Comparison of ENCODE assay signal across 19 cellular contexts in the genomic region with DNA sequence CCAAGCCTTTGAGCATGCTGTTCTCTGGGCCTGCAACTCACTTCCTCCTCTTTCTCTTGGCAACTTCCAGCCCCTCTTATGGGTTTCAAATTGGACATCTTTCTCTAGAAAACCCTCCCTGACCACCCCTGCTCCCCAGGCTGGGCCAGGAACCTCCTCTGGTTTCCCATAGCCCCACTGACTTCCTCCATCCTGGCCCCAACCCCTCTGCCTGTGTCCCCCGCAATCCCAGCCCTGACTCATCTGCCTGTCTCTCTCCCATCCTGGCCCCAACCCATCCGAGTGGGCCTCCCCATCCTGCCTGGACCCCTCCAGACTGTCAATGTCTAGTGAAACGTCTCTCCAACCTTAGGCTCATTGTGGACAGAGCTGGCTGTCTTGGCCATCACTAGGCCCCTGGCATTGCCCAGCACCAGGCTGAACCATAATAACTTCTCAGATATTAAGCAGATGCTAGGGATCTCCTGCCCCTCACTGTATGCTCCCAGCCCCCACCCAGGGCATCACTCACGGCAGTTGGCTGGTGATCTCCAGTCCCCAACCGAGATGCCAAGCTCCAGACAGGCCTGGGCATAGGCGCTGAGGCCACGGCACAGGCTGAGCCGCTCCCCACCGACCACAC. TPM values are rescaled to one million over a fixed set of nuclear protein-coding genes. Genes with fewer than 3 reads are reported as not detected.
DNase-seq lines count a peak whose midpoint lies in the region; ATAC-seq, FAIRE-seq and TF ChIP-seq lines count a peak whose summit lies in the region.
"Had no signal": no experiment of that assay in that cellular context is flagged by ENCODE, and none has a peak within 500 bp of the region (broad histone marks: within the 10 kb centered on the region; RNA-seq: fewer than 3 reads in every experiment).

No MANE protein-coding gene starts in this region.

- no peak for DNase-seq in activated naive CD8-positive, alpha-beta T cell treated with anti-CD3 and anti-CD28 coated beads for 36 hours
- no peak for DNase-seq in H1 (ENCODE audit: low read depth in 1 of 2, low spot score in 2 of 2)
- DNase-seq in neuronal stem cell (ENCODE audit: low spot score), result no peak
- DNase-seq in stimulated activated CD4-positive, alpha-beta T cell treated with anti-CD3 and anti-CD28 coated beads, Interleukin-4, amount 100 ng/mL, for 1 hour, result no peak
- no peak for DNase-seq in C1 segment of cervical spinal cord (lab: John Stamatoyannopoulos, UW)
- no peak for DNase-seq in sciatic nerve (ENCODE audit: low spot score)
- DNase-seq: GDM1, GOT3, KG1, NCI-H1436, NCI-H2081, NCI-H510A, NCI-H82, PC-9 had no signal

- no peak overlapping the region for H2BK15ac ChIP-seq in H1 (ENCODE audit: low read length)
- peak overlapping the region; percentile 85 for H2BK15ac ChIP-seq in neuronal stem cell (ENCODE audit: low read length)

- H4K8ac ChIP-seq in H1 (ENCODE audit: extremely low read depth, insufficient read depth, low read length) (no peak overlapping the region), neuronal stem cell (ENCODE audit: low read depth, low read length) (no peak overlapping the region)

- no peak for TF ChIP-seq RAD21 in H1 (IDR thresholded peaks at IDR 0.05 in 1 of 2, conservative IDR thresholded peaks at IDR 0.05 in 1 of 2; ENCODE audit: low read depth in 2 of 2, low read length in 2 of 2)

- H3K23me2 ChIP-seq in H1 (ENCODE audit: low read depth, low read length), result 0 out of 2 replicates have a peak, but pooled peaks cover 2% of the 10 kb centered on the region

- TF ChIP-seq EP300 in H1 (IDR thresholded peaks at IDR 0.05; ENCODE audit: borderline replicate concordance in 1 of 2, low read depth in 2 of 2, low read length in 2 of 2), result no peak

- no peak overlapping the region for H2AK5ac ChIP-seq in H1 (ENCODE audit: low read depth, low read length)
- no peak overlapping the region for H2AK5ac ChIP-seq in neuronal stem cell (ENCODE audit: low read depth, low read length)

- H3K23ac ChIP-seq in H1 (ENCODE audit: insufficient read length) (no peak overlapping the region), neuronal stem cell (ENCODE audit: low read depth, low read length, poor library complexity) (no peak overlapping the region)

- H3K79me1 ChIP-seq in H1 (ENCODE audit: low read depth, low read length), result no peaks in the 10 kb centered on the region
- H3K79me1 ChIP-seq in neuronal stem cell (ENCODE audit: low read depth, low read length), result peaks cover 4% of the 10 kb centered on the region

- CTCF ChIA-PET in H1 (lab: Charles Lee; ENCODE audit: partially characterized antibody), result interaction anchor here (0.6 kb wide), 1 partner anchor 239 kb away, joined by 3 read pairs; no protein-coding TSS in a partner anchor

- H3K9me3 ChIP-seq in H1 (ENCODE audit: insufficient read depth in 2 of 2, low read depth in 1 of 2, low read length in 1 of 2) (no peaks in the 10 kb centered on the region), neuronal stem cell (replicated peaks in 1 of 2; ENCODE audit: control insufficient read depth in 2 of 2, insufficient read depth in 1 of 2, low read depth in 1 of 2, low read length in 2 of 2) (no peaks in the 10 kb centered on the region)
- H3K9me3 ChIP-seq: A549 had no signal

- H4K5ac ChIP-seq in H1 (ENCODE audit: insufficient read length, low read depth, low read length), result no peak overlapping the region

- H3K56ac ChIP-seq in H1 (replicated peaks; ENCODE audit: insufficient read length, low read depth, low read length), result no peak overlapping the region

- H3K27ac ChIP-seq in H1 (ENCODE audit: low read depth, low read length) (no peak overlapping the region), neuronal stem cell (replicated peaks; ENCODE audit: low read length) (no peak overlapping the region)
- H3K27ac ChIP-seq: BLaER1 treated with 17β-estradiol and CSF1 and Interleukin-3, amounts not matched to agents 10 nM and 100 nM; PC-9 had no signal

- no peaks in the 10 kb centered on the region for H3K27me3 ChIP-seq in H1 (replicated peaks in 1 of 4; ENCODE audit: control insufficient read depth in 3 of 4, extremely low read depth in 1 of 4, insufficient read depth in 3 of 4, low read length in 3 of 4)
- no peaks in the 10 kb centered on the region for H3K27me3 ChIP-seq in neuronal stem cell (ENCODE audit: control insufficient read depth in 3 of 3, insufficient read depth in 3 of 3, low read depth in 1 of 3, low read length in 3 of 3)
- H3K27me3 ChIP-seq: BLaER1 treated with 17β-estradiol and CSF1 and Interleukin-3, amounts not matched to agents 10 nM and 100 nM had no signal

- peaks cover 12% of the 10 kb centered on the region for H3K36me3 Mint-ChIP-seq in activated naive CD8-positive, alpha-beta T cell
- peaks cover 18% of the 10 kb centered on the region for H3K36me3 Mint-ChIP-seq in activated naive CD8-positive, alpha-beta T cell treated with anti-CD3 and anti-CD28 coated beads for 36 hours

- H2AFZ ChIP-seq in H1 (ENCODE audit: low read length) (no peak overlapping the region), neuronal stem cell (ENCODE audit: low read length) (no peak overlapping the region)
- H2AFZ ChIP-seq: PC-9 had no signal

- H3K27me3 Mint-ChIP-seq in activated naive CD8-positive, alpha-beta T cell, result no peaks in the 10 kb centered on the region
- no peaks in the 10 kb centered on the region for H3K27me3 Mint-ChIP-seq in activated naive CD8-positive, alpha-beta T cell treated with anti-CD3 and anti-CD28 coated beads for 36 hours

- no peak overlapping the region for H3K4me3 Mint-ChIP-seq in activated naive CD8-positive, alpha-beta T cell
- no peak overlapping the region for H3K4me3 Mint-ChIP-seq in activated naive CD8-positive, alpha-beta T cell treated with anti-CD3 and anti-CD28 coated beads for 36 hours

- H3K9me3 Mint-ChIP-seq in activated naive CD8-positive, alpha-beta T cell (ENCODE audit: low read depth), result no peaks in the 10 kb centered on the region
- no peaks in the 10 kb centered on the region for H3K9me3 Mint-ChIP-seq in activated naive CD8-positive, alpha-beta T cell treated with anti-CD3 and anti-CD28 coated beads for 36 hours

- peaks cover 23% of the 10 kb centered on the region for H3K4me1 Mint-ChIP-seq in activated naive CD8-positive, alpha-beta T cell (ENCODE audit: low read depth)
- H3K4me1 Mint-ChIP-seq in activated naive CD8-positive, alpha-beta T cell treated with anti-CD3 and anti-CD28 coated beads for 36 hours, result peaks cover 20% of the 10 kb centered on the region

- no peaks in the 10 kb centered on the region for H3K4me1 ChIP-seq in H1 (replicated peaks in 1 of 4; ENCODE audit: control insufficient read depth in 3 of 4, insufficient read depth in 4 of 4, low read length in 3 of 4)
- H3K4me1 ChIP-seq in neuronal stem cell (ENCODE audit: control insufficient read depth in 2 of 2, insufficient read depth in 1 of 2, low read depth in 1 of 2, low read length in 2 of 2), result no peaks in the 10 kb centered on the region

- H4K20me1 ChIP-seq in H1 (replicated peaks in 1 of 2; ENCODE audit: control insufficient read depth in 1 of 2, insufficient read depth in 2 of 2, low read length in 2 of 2), result no peaks in the 10 kb centered on the region

- H2BK12ac ChIP-seq in H1 (ENCODE audit: low read depth, low read length) (no peak overlapping the region), neuronal stem cell (ENCODE audit: low read length) (no peak overlapping the region)

- H3K4me3 ChIP-seq in H1 (ENCODE audit: extremely low read depth in 1 of 4, insufficient read depth in 2 of 4, low read depth in 3 of 4, low read length in 4 of 4) (no peak overlapping the region), neuronal stem cell (ENCODE audit: low read length in 2 of 2) (no peak overlapping the region)
- H3K4me3 ChIP-seq: A549; BLaER1 treated with 17β-estradiol and CSF1 and Interleukin-3, amounts not matched to agents 10 nM and 100 nM; GM12878; PC-9 had no signal

- ATAC-seq in HG03432 (IDR thresholded peaks at IDR 0.05; ENCODE audit: unreplicated experiment), result no peak
- ATAC-seq in sciatic nerve, result no peak
- ATAC-seq: GM12878 had no signal

- H2BK120ac ChIP-seq in H1 (replicated peaks; ENCODE audit: low read depth, low read length), result no peak overlapping the region
- H2BK120ac ChIP-seq in neuronal stem cell (ENCODE audit: low read depth, low read length), result no peak overlapping the region

- H3K4ac ChIP-seq in H1 (replicated peaks; ENCODE audit: insufficient read length, low read depth, low read length), result no peak overlapping the region
- no peak overlapping the region for H3K4ac ChIP-seq in neuronal stem cell (ENCODE audit: low read length)

- WGBS in H1 (ENCODE audit: extremely low coverage in 1 of 2, insufficient coverage in 1 of 2, insufficient read length in 1 of 2, insufficient replicate concordance in 2 of 2, low coverage in 1 of 2, low lambda C conversion rate in 2 of 2, missing lambda C conversion rate in 1 of 2), 2 experiments, result 90% methylated on average over 9 of the region's 9 CpGs; no CpG with 5 or more reads in 1 of the 2 experiments
- WGBS in neuronal stem cell (ENCODE audit: extremely low coverage in 2 of 2, insufficient read length in 2 of 2, insufficient replicate concordance in 1 of 2), 2 donors, result no CpG with 5 or more reads among the region's 9 CpGs

- H4K91ac ChIP-seq in H1 (replicated peaks; ENCODE audit: insufficient read length, low read length) (peak overlapping the region; percentile 27), neuronal stem cell (ENCODE audit: low read depth, low read length, poor library complexity) (no peak overlapping the region)

- H2BK5ac ChIP-seq in H1 (ENCODE audit: low read depth, low read length) (no peak overlapping the region), neuronal stem cell (ENCODE audit: low read length) (no peak overlapping the region)

- H3K36me3 ChIP-seq in H1 (ENCODE audit: control insufficient read depth in 2 of 4, insufficient read depth in 4 of 4, low read length in 3 of 4) (no peaks in the 10 kb centered on the region), neuronal stem cell (replicated peaks in 1 of 2; ENCODE audit: control insufficient read depth in 2 of 2, insufficient read depth in 2 of 2, low read length in 2 of 2) (no peaks in the 10 kb centered on the region)

- H3K4me2 ChIP-seq in H1 (ENCODE audit: insufficient read depth in 1 of 2, low read depth in 2 of 2, low read length in 2 of 2) (no peak overlapping the region), neuronal stem cell (ENCODE audit: insufficient read depth, low read length, poor library complexity, severe bottlenecking) (no peak overlapping the region)
- H3K4me2 ChIP-seq: A549, PC-9 had no signal

- H3K9ac ChIP-seq in H1 (replicated peaks in 1 of 4; ENCODE audit: extremely low read depth in 1 of 4, low read depth in 3 of 4, low read length in 3 of 4) (no peak overlapping the region), neuronal stem cell (ENCODE audit: low read depth, low read length, poor library complexity) (peak overlapping the region; percentile 60)
- H3K9ac ChIP-seq: BLaER1 treated with 17β-estradiol and CSF1 and Interleukin-3, amounts not matched to agents 10 nM and 100 nM had no signal

- no peak for TF ChIP-seq CTCF in H1 (IDR thresholded peaks at IDR 0.05; ENCODE audit: control extremely low read depth in 1 of 3, insufficient read depth in 1 of 3, low read depth in 1 of 3, low read length in 3 of 3)

- H3K27ac Mint-ChIP-seq in activated naive CD8-positive, alpha-beta T cell, result peak overlapping the region; percentile 22
- no peak overlapping the region for H3K27ac Mint-ChIP-seq in activated naive CD8-positive, alpha-beta T cell treated with anti-CD3 and anti-CD28 coated beads for 36 hours

- no peak overlapping the region for H2BK20ac ChIP-seq in H1 (ENCODE audit: low read length)

- H3K18ac ChIP-seq in H1 (ENCODE audit: extremely low read depth, low read length) (no peak overlapping the region), neuronal stem cell (ENCODE audit: low read length) (peak overlapping the region; percentile 48)

- no peak for TF ChIP-seq POLR2A in H1 (IDR thresholded peaks at IDR 0.05; ENCODE audit: control extremely low read depth in 1 of 2, low read depth in 2 of 2, low read length in 2 of 2)

- H3K14ac ChIP-seq in H1 (ENCODE audit: insufficient read length) (no peak overlapping the region), neuronal stem cell (ENCODE audit: low read length) (peak overlapping the region; percentile 56)

- H3K79me2 ChIP-seq in H1 (ENCODE audit: control insufficient read depth in 1 of 2, insufficient read depth in 2 of 2, low read length in 2 of 2), result no peaks in the 10 kb centered on the region

- FAIRE-seq in H1 (lab: Jason Lieb, UNC), result no peak
- FAIRE-seq: A549, GM12878 had no signal

- POLR2A ChIA-PET in H1 (lab: Charles Lee; ENCODE audit: partially characterized antibody), result no interaction called here

- intact Hi-C loops in sciatic nerve (cut with DNase I), result loop anchor here (1.0 kb wide), 1 partner anchor 27 kb away; no protein-coding TSS in a partner anchor

RNA-seq across cellular contexts. Expression of a gene that starts 16.8 kb away (rescaled TPM):
- 1 to 10 TPM; 7.0 to 8.0 TPM for total RNA-seq in activated naive CD8-positive, alpha-beta T cell treated with anti-CD3 and anti-CD28 coated beads for 36 hours
- total RNA-seq in H1 (2021; fragmentation: NEBNext Ultra II Directional; extraction: Animal tissue kit (Norgen Biotek cat#: 25700)), result 2.9 and 3.1 TPM in 2 replicates
- polyA plus RNA-seq in H1 (2011; rRNA removed), result 1.1 and 2.6 TPM in 2 replicates
- 2.0 TPM for polyA plus RNA-seq in H1 (2011; cell fraction: cytosol; rRNA removed)
- polyA plus RNA-seq in H1 (2011; cell fraction: nucleus; rRNA removed), result 7.4 TPM
- polyA plus RNA-seq in H1 (2012, experiment 1 of 2), result 1.6 to 3.0 TPM (median 2.0 TPM) in 4 replicates
- 1.2 TPM for polyA plus RNA-seq in H1 (2012, experiment 2 of 2)
- 0.61 TPM for polyA plus RNA-seq in H1 (2013, experiment 1 of 2)
- 0.55 TPM for polyA plus RNA-seq in H1 (2013, experiment 2 of 2)
- polyA minus RNA-seq in H1 (2011; rRNA and poly(A)+ RNA removed), result 1.2 and 2.8 TPM in 2 replicates
- polyA minus RNA-seq in H1 (2011; cell fraction: cytosol; rRNA and poly(A)+ RNA removed), result 4.7 TPM
- polyA minus RNA-seq in H1 (2011; cell fraction: nucleus; rRNA and poly(A)+ RNA removed), result 7.3 TPM
- polyA plus RNA-seq in neuronal stem cell (2013, experiment 1 of 2), result 0.28 TPM
- polyA plus RNA-seq in neuronal stem cell (2013, experiment 2 of 2), result 0.29 TPM
- total RNA-seq in sciatic nerve, result 83.1 TPM

RNA-seq across cellular contexts. Expression of a gene that starts 53.3 kb away (rescaled TPM):
- total RNA-seq in activated naive CD8-positive, alpha-beta T cell treated with anti-CD3 and anti-CD28 coated beads for 36 hours, result 100 to 1,000 TPM; 169 to 170 TPM
- total RNA-seq in H1 (2021; fragmentation: NEBNext Ultra II Directional; extraction: Animal tissue kit (Norgen Biotek cat#: 25700)), result 126 and 127 TPM in 2 replicates
- 116 and 148 TPM in 2 replicates for polyA plus RNA-seq in H1 (2011; rRNA removed)
- 128 TPM for polyA plus RNA-seq in H1 (2011; cell fraction: cytosol; rRNA removed)
- 158 TPM for polyA plus RNA-seq in H1 (2011; cell fraction: nucleus; rRNA removed)
- 130 to 163 TPM (median 157 TPM) in 4 replicates for polyA plus RNA-seq in H1 (2012, experiment 1 of 2)
- polyA plus RNA-seq in H1 (2012, experiment 2 of 2), result 164 TPM
- 79.2 TPM for polyA plus RNA-seq in H1 (2013, experiment 1 of 2)
- polyA plus RNA-seq in H1 (2013, experiment 2 of 2), result 73.0 TPM
- polyA minus RNA-seq in H1 (2011; rRNA and poly(A)+ RNA removed), result 48.7 and 77.4 TPM in 2 replicates
- polyA minus RNA-seq in H1 (2011; cell fraction: cytosol; rRNA and poly(A)+ RNA removed), result 70.6 TPM
- 36.8 TPM for polyA minus RNA-seq in H1 (2011; cell fraction: nucleus; rRNA and poly(A)+ RNA removed)
- 53.0 TPM for polyA plus RNA-seq in neuronal stem cell (2013, experiment 1 of 2)
- 55.0 TPM for polyA plus RNA-seq in neuronal stem cell (2013, experiment 2 of 2)
- 49.3 TPM for total RNA-seq in sciatic nerve
